9 cellular contexts compared by ENCODE assay signal in the genomic region with DNA sequence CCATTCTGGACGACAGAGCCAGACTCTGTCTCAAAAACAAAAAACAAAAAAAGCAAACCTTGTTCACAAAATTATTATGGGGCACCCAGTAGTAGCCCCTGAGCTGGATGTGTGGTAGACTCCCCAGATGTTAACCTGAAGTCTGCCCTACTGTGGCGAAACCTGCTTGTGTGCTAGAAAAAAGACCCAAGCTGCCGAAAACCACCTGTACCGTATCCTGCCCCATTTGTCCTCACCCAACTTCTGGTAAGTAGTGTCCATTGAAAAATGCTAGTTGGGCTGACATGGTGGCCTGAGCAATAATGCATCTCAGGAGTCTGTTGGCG. TPM values are rescaled to one million over a fixed set of nuclear protein-coding genes. Genes with fewer than 3 reads are reported as not detected.
DNase-seq lines count a peak whose midpoint lies in the region; ATAC-seq and TF ChIP-seq lines count a peak whose summit lies in the region.
"Had no signal": no experiment of that assay in that cellular context is flagged by ENCODE, and none has a peak within 500 bp of the region (broad histone marks: within the 10 kb centered on the region; RNA-seq: fewer than 3 reads in every experiment).

No MANE protein-coding gene starts in this region.

- no peaks in the 10 kb centered on the region for H3K9me3 ChIP-seq in vagina
- H3K9me3 ChIP-seq: prostate gland had no signal

- peak; percentile 37 to 48 for ATAC-seq in activated T-cell treated with anti-CD3 and anti-CD28 coated beads, Interleukin-2, amount 50 U/mL, for 72 hours (replicated peaks in 1 of 2)
- ATAC-seq in HG03045 (IDR thresholded peaks at IDR 0.05; ENCODE audit: unreplicated experiment), result peak; percentile 18
- peak; percentile 37 for ATAC-seq in activated CD8-positive, alpha-beta memory T cell treated with anti-CD3 and anti-CD28 coated beads, Interleukin-2, amount 10 ng/mL, durations not matched to agents 7 days and 5 days

- peaks cover 67% of the 10 kb centered on the region for H3K4me1 ChIP-seq in vagina

- no peak for DNase-seq in activated T-cell treated with anti-CD3 and anti-CD28 coated beads, Interleukin-2, amount 50 U/mL, for 72 hours
- no peak for DNase-seq in activated T-cell treated with anti-CD3 and anti-CD28 coated beads for 4 hours
- no peak for DNase-seq in activated CD8-positive, alpha-beta memory T cell treated with anti-CD3 and anti-CD28 coated beads, Interleukin-2, amount 10 ng/mL, durations not matched to agents 7 days and 5 days
- DNase-seq in vagina (ENCODE audit: extremely low spot score in 2 of 2), result no peak
- no peak for DNase-seq in dorsolateral prefrontal cortex
- no peak for DNase-seq in SIG-M5 treated with dmso at 0.1 percent for 504 hours (lab: John Stamatoyannopoulos, UW; ENCODE audit: unreplicated experiment)
- DNase-seq in KBM-7, result no peak

- intact Hi-C loops in vagina (cut with DNase I) (no loop called here), dorsolateral prefrontal cortex (cut with DNase I) (no loop called here)

- in situ Hi-C loops in KBM-7 (cut with MboI; ENCODE audit: low pct_unique_long_range_greater_than_20kb, low sequenced_read_pairs), result no loop called here

- no peaks in the 10 kb centered on the region for H3K27me3 ChIP-seq in vagina
- peaks cover 0 to 5% (median 0%) of the 10 kb centered on the region in 45 donors for H3K27me3 ChIP-seq in dorsolateral prefrontal cortex

- peaks cover 22 to 38% of the 10 kb centered on the region in 2 donors for H3K36me3 Mint-ChIP-seq in activated T-cell treated with anti-CD3 and anti-CD28 coated beads, Interleukin-2, amount 50 U/mL, for 72 hours (ENCODE audit: insufficient read depth in 2 of 2)
- peaks cover 34% of the 10 kb centered on the region for H3K36me3 Mint-ChIP-seq in activated CD8-positive, alpha-beta memory T cell treated with anti-CD3 and anti-CD28 coated beads, Interleukin-2, amount 10 ng/mL, durations not matched to agents 7 days and 5 days

- no peaks in the 10 kb centered on the region for H3K27me3 Mint-ChIP-seq in activated T-cell treated with anti-CD3 and anti-CD28 coated beads, Interleukin-2, amount 50 U/mL, for 72 hours (ENCODE audit: low read depth)
- peaks cover 25% of the 10 kb centered on the region for H3K27me3 Mint-ChIP-seq in activated CD8-positive, alpha-beta memory T cell treated with anti-CD3 and anti-CD28 coated beads, Interleukin-2, amount 10 ng/mL, durations not matched to agents 7 days and 5 days

- CTCF ChIA-PET in activated CD8-positive, alpha-beta memory T cell treated with anti-CD3 and anti-CD28 coated beads, Interleukin-2, amount 10 ng/mL, durations not matched to agents 7 days and 5 days (lab: Charles Lee), result interaction anchor here (0.7 to 4.1 kb wide), 23 partner anchors 8 to 443 kb away, joined by 3 to 38 read pairs (median 4); partner anchors contain the start of gene SOCS1

- TF ChIP-seq POLR2A in vagina (IDR thresholded peaks at IDR 0.05), result no peak

- H3K4me3 ChIP-seq in vagina (no peak overlapping the region), dorsolateral prefrontal cortex (no peak overlapping the region)
- H3K4me3 ChIP-seq: prostate gland had no signal

- H3K4me1 Mint-ChIP-seq in activated T-cell treated with anti-CD3 and anti-CD28 coated beads, Interleukin-2, amount 50 U/mL, for 72 hours (ENCODE audit: low read depth), result peaks cover 84% of the 10 kb centered on the region
- peaks cover 67% of the 10 kb centered on the region for H3K4me1 Mint-ChIP-seq in activated CD8-positive, alpha-beta memory T cell treated with anti-CD3 and anti-CD28 coated beads, Interleukin-2, amount 10 ng/mL, durations not matched to agents 7 days and 5 days

- no peaks in the 10 kb centered on the region for H3K36me3 ChIP-seq in vagina
- H3K36me3 ChIP-seq: prostate gland had no signal

- no peak for TF ChIP-seq CTCF in vagina (IDR thresholded peaks at IDR 0.05)
- no peak for TF ChIP-seq CTCF in dorsolateral prefrontal cortex (IDR thresholded peaks at IDR 0.05 in 54 of 56, conservative IDR thresholded peaks at IDR 0.05 in 2 of 56; ENCODE audit: low read depth in 1 of 56, partially characterized antibody in 56 of 56)

- H3K27ac Mint-ChIP-seq in activated T-cell treated with anti-CD3 and anti-CD28 coated beads, Interleukin-2, amount 50 U/mL, for 72 hours, result peak overlapping the region; percentile 97
- peak overlapping the region; percentile 77 for H3K27ac Mint-ChIP-seq in activated CD8-positive, alpha-beta memory T cell treated with anti-CD3 and anti-CD28 coated beads, Interleukin-2, amount 10 ng/mL, durations not matched to agents 7 days and 5 days

- H3K4me3 Mint-ChIP-seq in activated T-cell treated with anti-CD3 and anti-CD28 coated beads, Interleukin-2, amount 50 U/mL, for 72 hours, result peak overlapping the region; percentile 84 to 91
- peak overlapping the region; percentile 22 for H3K4me3 Mint-ChIP-seq in activated CD8-positive, alpha-beta memory T cell treated with anti-CD3 and anti-CD28 coated beads, Interleukin-2, amount 10 ng/mL, durations not matched to agents 7 days and 5 days

- no peaks in the 10 kb centered on the region for H3K9me3 Mint-ChIP-seq in activated T-cell treated with anti-CD3 and anti-CD28 coated beads, Interleukin-2, amount 50 U/mL, for 72 hours
- no peaks in the 10 kb centered on the region for H3K9me3 Mint-ChIP-seq in activated CD8-positive, alpha-beta memory T cell treated with anti-CD3 and anti-CD28 coated beads, Interleukin-2, amount 10 ng/mL, durations not matched to agents 7 days and 5 days (ENCODE audit: low read depth)

- H3K27ac ChIP-seq in vagina (peak overlapping the region; percentile 65), dorsolateral prefrontal cortex (no peak overlapping the region)
- H3K27ac ChIP-seq: prostate gland had no signal

RNA-seq across cellular contexts. Expression of gene RMI2, which starts 9.1 kb away (rescaled TPM):
- 100 to 1,000 TPM; 105 to 119 TPM for total RNA-seq in activated T-cell treated with anti-CD3 and anti-CD28 coated beads, Interleukin-2, amount 50 U/mL, for 72 hours
- 10 to 100 TPM; 65.9 to 70.4 TPM for total RNA-seq in activated CD8-positive, alpha-beta memory T cell treated with anti-CD3 and anti-CD28 coated beads, Interleukin-2, amount 10 ng/mL, durations not matched to agents 7 days and 5 days
- total RNA-seq in vagina, result 0.74 TPM
- 1 to 10 TPM in 113 of 120 experiments, under 1 TPM in 7; 0.69 to 7.9 (median 3.0) TPM for total RNA-seq in dorsolateral prefrontal cortex

Comparison
In these comparisons a context has a peak if more than half of its experiments do, and no peak if none do; other contexts are left out.
1. RNA of gene RMI2, which starts 9.1 kb away (total RNA-seq): 105 to 119 TPM in activated T-cell treated with anti-CD3 and anti-CD28 coated beads, Interleukin-2, amount 50 U/mL, for 72 hours and 65.9 to 70.4 TPM in activated CD8-positive, alpha-beta memory T cell treated with anti-CD3 and anti-CD28 coated beads, Interleukin-2, amount 10 ng/mL, durations not matched to agents 7 days and 5 days; 0.69 to 7.9 TPM in dorsolateral prefrontal cortex and 0.74 TPM in vagina (single experiment); every median in the first group is over 4 times any median in the second.
2. Peak in every context shown above with its lines, with median percentiles within 50 percentile points of each other: ATAC-seq.